ENCODE assay signal across 8 cellular contexts in the genomic region with DNA sequence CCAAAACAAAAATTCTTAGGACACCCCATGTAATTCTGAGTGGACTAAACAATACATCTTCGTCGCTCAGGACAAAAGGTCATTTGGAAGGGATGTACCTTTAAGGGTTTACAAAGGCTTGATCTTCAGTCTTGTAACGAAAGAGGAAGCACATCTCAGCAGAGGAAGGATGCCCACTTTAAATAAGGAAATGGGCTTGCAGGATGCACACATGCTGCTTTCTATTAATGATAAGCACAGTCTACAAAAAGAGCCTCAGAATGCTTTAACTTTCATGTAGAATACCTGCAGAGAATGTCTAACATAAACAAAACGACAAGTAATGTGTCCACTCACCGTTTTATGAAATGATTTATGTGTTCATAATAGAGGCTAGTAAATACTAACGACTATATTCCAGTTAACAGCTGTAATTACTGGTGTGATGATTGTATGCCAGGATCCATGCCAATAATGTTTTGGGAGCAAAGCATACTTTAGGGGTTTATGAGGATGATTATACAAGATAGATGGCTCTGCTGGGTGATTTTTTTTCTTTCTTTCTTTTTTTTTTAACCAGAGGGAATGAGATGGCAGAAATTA.
DNase-seq lines count a peak whose midpoint lies in the region; ATAC-seq and TF ChIP-seq lines count a peak whose summit lies in the region.

No MANE protein-coding gene starts in this region.

- no peak for TF ChIP-seq CTCF in nephron progenitor cell (IDR thresholded peaks at IDR 0.05)

- H3K4me1 Mint-ChIP-seq in nephron progenitor cell = peaks cover 48% of the 10 kb centered on the region

- ATAC-seq in GM21528 (IDR thresholded peaks at IDR 0.05; ENCODE audit: low FRiP score, unreplicated experiment) (peak; percentile 75), HG02610 (IDR thresholded peaks at IDR 0.05; ENCODE audit: unreplicated experiment) (no peak)

- no peak overlapping the region for H3K27ac Mint-ChIP-seq in nephron progenitor cell

- no peaks in the 10 kb centered on the region for H3K36me3 Mint-ChIP-seq in nephron progenitor cell (ENCODE audit: low read depth)

- H3K9me3 Mint-ChIP-seq in nephron progenitor cell = no peaks in the 10 kb centered on the region

- H3K27me3 Mint-ChIP-seq in nephron progenitor cell (ENCODE audit: low read depth, poor library complexity) = no peaks in the 10 kb centered on the region

- DNase-seq in GF-D8 (lab: John Stamatoyannopoulos, UW) (peak; percentile 55), NCI-H1105 (lab: John Stamatoyannopoulos, UW) (peak; percentile 92), dermis microvascular lymphatic vessel endothelial cell (ENCODE audit: low read depth in 2 of 2) (peak; percentile 28 to 74), HK-2 (ENCODE audit: unreplicated experiment) (no peak), nephron progenitor cell (no peak)
- no peak for DNase-seq in activated T-cell treated with anti-CD3 and anti-CD28 coated beads, Interleukin-2, amount 50 U/mL, for 1 hour

- no peak overlapping the region for H3K4me3 Mint-ChIP-seq in nephron progenitor cell

Comparison
In these comparisons a context has a peak if more than half of its experiments do, and no peak if none do; other contexts are left out.
1. DNase-seq: peak in GF-D8 (single experiment), NCI-H1105 (single experiment) and dermis microvascular lymphatic vessel endothelial cell (2 of 2); none in HK-2 (single experiment), activated T-cell treated with anti-CD3 and anti-CD28 coated beads, Interleukin-2, amount 50 U/mL, for 1 hour (single experiment) and nephron progenitor cell (single experiment).